16 cellular contexts compared by ENCODE assay signal in the genomic region with DNA sequence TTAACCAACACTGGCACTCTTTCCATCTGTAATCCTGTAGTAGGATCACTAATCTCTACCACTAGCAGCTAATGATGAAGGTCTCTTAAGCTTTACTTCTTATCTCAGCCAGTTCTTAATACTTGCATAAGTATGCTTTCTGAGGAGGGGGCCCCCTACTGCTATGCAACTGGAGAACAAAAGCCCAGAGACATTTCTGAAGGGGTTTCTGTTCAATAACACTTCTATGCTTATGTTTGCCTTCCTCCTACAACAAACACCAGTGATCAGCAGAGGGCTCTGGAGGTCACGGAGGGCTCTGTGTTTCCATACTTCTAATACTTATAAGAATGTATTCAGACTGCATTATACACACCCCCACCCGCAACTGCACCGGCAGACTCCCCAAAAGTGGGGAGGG.
"Had no signal": no experiment of that assay in that cellular context is flagged by ENCODE, and none has a peak within 500 bp of the region (broad histone marks: within the 10 kb centered on the region; RNA-seq: fewer than 3 reads in every experiment).

No MANE protein-coding gene starts in this region.

- H3K36me3 ChIP-seq: gastrocnemius medialis, heart right ventricle, pancreas had no signal

- H3K27me3 ChIP-seq: gastrocnemius medialis, pancreas had no signal

- H3K9me3 Mint-ChIP-seq: activated naive CD8-positive, alpha-beta T cell treated with anti-CD3 and anti-CD28 coated beads, Interleukin-2, amount 10 ng/mL, durations not matched to agents 7 days and 5 days; activated T-helper 1 cell treated with anti-CD3 and anti-CD28 coated beads, Interleukin-12 subunit alpha, Interleukin-12 subunit beta, Interleukin-2, Interleukin-4 antibody, amounts not matched to agents 30 ng/mL and 10 ng/mL and 1 ng/mL, durations not matched to agents 14 hours and 24 hours and 36 hours; stimulated activated effector memory CD8-positive, alpha-beta T cell treated with anti-CD3 and anti-CD28 coated beads, Interleukin-12 subunit alpha, Interleukin-12 subunit beta, amount 100 ng/mL, for 72 hours had no signal

- H3K27me3 Mint-ChIP-seq: activated naive CD8-positive, alpha-beta T cell treated with anti-CD3 and anti-CD28 coated beads, Interleukin-2, amount 10 ng/mL, durations not matched to agents 7 days and 5 days had no signal

- H3K27ac Mint-ChIP-seq: activated naive CD8-positive, alpha-beta T cell treated with anti-CD3 and anti-CD28 coated beads, Interleukin-2, amount 10 ng/mL, durations not matched to agents 7 days and 5 days; activated T-helper 1 cell treated with anti-CD3 and anti-CD28 coated beads, Interleukin-12 subunit alpha, Interleukin-12 subunit beta, Interleukin-2, Interleukin-4 antibody, amounts not matched to agents 30 ng/mL and 10 ng/mL and 1 ng/mL, durations not matched to agents 14 hours and 24 hours and 36 hours; stimulated activated effector memory CD8-positive, alpha-beta T cell treated with anti-CD3 and anti-CD28 coated beads, Interleukin-12 subunit alpha, Interleukin-12 subunit beta, amount 100 ng/mL, for 72 hours had no signal

- H3K4me3 ChIP-seq: gastrocnemius medialis, heart right ventricle, lung, pancreas had no signal

- DNase-seq: activated CD4-positive, CD25-positive, alpha-beta regulatory T cell treated with anti-CD3 and anti-CD28 coated beads, Interleukin-2, amount 50 U/mL, for 72 hours; activated naive CD4-positive, alpha-beta T cell; activated naive CD8-positive, alpha-beta T cell treated with anti-CD3 and anti-CD28 coated beads, Interleukin-2, amount 10 ng/mL, durations not matched to agents 7 days and 5 days; aorta; cerebellar nuclear complex; dermis blood vessel endothelial cell; erythroblast; gastrocnemius medialis; heart right ventricle; midbrain; pancreas; stimulated activated CD4-positive, alpha-beta T cell treated with anti-CD3 and anti-CD28 coated beads, Interleukin-12 subunit alpha, Interleukin-12 subunit beta, amount 100 ng/mL, for 4 hours; T1000 had no signal

- H3K9me3 ChIP-seq: gastrocnemius medialis, pancreas had no signal

- H3K4me3 Mint-ChIP-seq: activated naive CD8-positive, alpha-beta T cell treated with anti-CD3 and anti-CD28 coated beads, Interleukin-2, amount 10 ng/mL, durations not matched to agents 7 days and 5 days; activated T-helper 1 cell treated with anti-CD3 and anti-CD28 coated beads, Interleukin-12 subunit alpha, Interleukin-12 subunit beta, Interleukin-2, Interleukin-4 antibody, amounts not matched to agents 30 ng/mL and 10 ng/mL and 1 ng/mL, durations not matched to agents 14 hours and 24 hours and 36 hours; stimulated activated effector memory CD8-positive, alpha-beta T cell treated with anti-CD3 and anti-CD28 coated beads, Interleukin-12 subunit alpha, Interleukin-12 subunit beta, amount 100 ng/mL, for 72 hours had no signal

- H3K27ac ChIP-seq: gastrocnemius medialis, heart right ventricle, pancreas had no signal

- H3K36me3 Mint-ChIP-seq: activated naive CD8-positive, alpha-beta T cell treated with anti-CD3 and anti-CD28 coated beads, Interleukin-2, amount 10 ng/mL, durations not matched to agents 7 days and 5 days; stimulated activated effector memory CD8-positive, alpha-beta T cell treated with anti-CD3 and anti-CD28 coated beads, Interleukin-12 subunit alpha, Interleukin-12 subunit beta, amount 100 ng/mL, for 72 hours had no signal

- H3K4me1 Mint-ChIP-seq: activated naive CD8-positive, alpha-beta T cell treated with anti-CD3 and anti-CD28 coated beads, Interleukin-2, amount 10 ng/mL, durations not matched to agents 7 days and 5 days; stimulated activated effector memory CD8-positive, alpha-beta T cell treated with anti-CD3 and anti-CD28 coated beads, Interleukin-12 subunit alpha, Interleukin-12 subunit beta, amount 100 ng/mL, for 72 hours had no signal

- H3K4me1 ChIP-seq: gastrocnemius medialis, heart right ventricle, pancreas had no signal

- ATAC-seq: gastrocnemius medialis; heart right ventricle; pancreas; stimulated activated effector memory CD8-positive, alpha-beta T cell treated with anti-CD3 and anti-CD28 coated beads, Interleukin-12 subunit alpha, Interleukin-12 subunit beta, amount 100 ng/mL, for 72 hours had no signal
